ENCODE assay signal across 20 cellular contexts in genomic region chr20:1371830-1372539, GRCh38. TPM values are rescaled to one million over a fixed set of nuclear protein-coding genes. Genes with fewer than 3 reads are reported as not detected.
A peak's percentile ranks its signal among the peaks of the same experiment; 100 is the strongest.
DNase-seq lines count a peak whose midpoint lies in the region; FAIRE-seq and TF ChIP-seq lines count a peak whose summit lies in the region.
"Had no signal": no experiment of that assay in that cellular context is flagged by ENCODE, and none has a peak within 500 bp of the region (broad histone marks: within the 10 kb centered on the region; RNA-seq: fewer than 3 reads in every experiment).

No MANE protein-coding gene starts in this region.

- TF ChIP-seq CTCF in bronchial epithelial cell (IDR thresholded peaks at IDR 0.05; ENCODE audit: insufficient read depth, low read length, severe bottlenecking) (no peak), prostate gland (IDR thresholded peaks at IDR 0.05) (no peak)

- intact Hi-C loops in prostate gland (cut with DNase I): no loop called here

- H3K36me3 ChIP-seq in bronchial epithelial cell (ENCODE audit: control insufficient read depth, insufficient read depth, low read length) (peaks cover 14% of the 10 kb centered on the region), prostate gland (no peaks in the 10 kb centered on the region)

- no peaks in the 10 kb centered on the region for H3K27me3 Mint-ChIP-seq in T-helper 1 cell treated with Interleukin-12 subunit alpha and Interleukin-12 subunit beta and Interleukin-4 antibody, amounts not matched to agents 30 μg/mL and 1 μg/mL, for 36 hours (ENCODE audit: low read depth)
- H3K27me3 Mint-ChIP-seq: activated CD4-positive, alpha-beta T cell treated with anti-CD3 and anti-CD28 coated beads, Interleukin-2, amount 10 ng/mL, durations not matched to agents 7 days and 5 days; brain had no signal

- H3K27me3 ChIP-seq in bronchial epithelial cell (ENCODE audit: control insufficient read depth, insufficient read depth, low read length): no peaks in the 10 kb centered on the region
- no peaks in the 10 kb centered on the region for H3K27me3 ChIP-seq in prostate gland (replicated peaks; ENCODE audit: insufficient read depth)

- no peaks in the 10 kb centered on the region for H3K9me3 ChIP-seq in prostate gland
- H3K9me3 ChIP-seq: HAP-1 had no signal

- peaks cover 16% of the 10 kb centered on the region for H3K4me1 ChIP-seq in prostate gland (replicated peaks)
- H3K4me1 ChIP-seq: HAP-1 had no signal

- 56% methylated on average over 5 of the region's 5 CpGs for WGBS in prostate gland

- H3K4me1 Mint-ChIP-seq in T-helper 1 cell treated with Interleukin-12 subunit alpha and Interleukin-12 subunit beta and Interleukin-4 antibody, amounts not matched to agents 30 μg/mL and 1 μg/mL, for 36 hours (ENCODE audit: low read depth): peaks cover 53% of the 10 kb centered on the region

- TF ChIP-seq POLR2A in prostate gland (IDR thresholded peaks at IDR 0.05): no peak

- DNase-seq in T-helper 1 cell (no peak), LHCN-M2 (ENCODE audit: low read depth) (peak; percentile 34), bronchial epithelial cell (ENCODE audit: low read depth) (no peak), prostate gland (ENCODE audit: low spot score) (peak; percentile 70), UCSD-AML1 (lab: John Stamatoyannopoulos, UW; ENCODE audit: unreplicated experiment) (no peak), MV-4-11 (lab: John Stamatoyannopoulos, UW) (no peak), EL (no peak)
- DNase-seq: 8988T; activated CD4-positive, alpha-beta T cell treated with anti-CD3 and anti-CD28 coated beads, Interleukin-2, amount 10 ng/mL, durations not matched to agents 7 days and 5 days; C1 segment of cervical spinal cord; NCI-H1092 treated with DMSO at 0.1 percent for 48 hours; NK-92 treated with Interleukin-12 subunit alpha and Interleukin-12 subunit beta, amount 100 ng/mL, for 24 hours; stimulated activated naive CD4-positive, alpha-beta T cell; T1000 had no signal

- peak; percentile 7 for FAIRE-seq in bronchial epithelial cell (lab: Jason Lieb, UNC)
- FAIRE-seq: GM12878 had no signal

- H3K36me3 Mint-ChIP-seq in T-helper 1 cell treated with Interleukin-12 subunit alpha and Interleukin-12 subunit beta and Interleukin-4 antibody, amounts not matched to agents 30 μg/mL and 1 μg/mL, for 36 hours (ENCODE audit: low read depth): peaks cover 58% of the 10 kb centered on the region

- peak overlapping the region; percentile 59 for H3K27ac Mint-ChIP-seq in T-helper 1 cell treated with Interleukin-12 subunit alpha and Interleukin-12 subunit beta and Interleukin-4 antibody, amounts not matched to agents 30 μg/mL and 1 μg/mL, for 36 hours
- H3K27ac Mint-ChIP-seq: activated CD4-positive, alpha-beta T cell treated with anti-CD3 and anti-CD28 coated beads, Interleukin-2, amount 10 ng/mL, durations not matched to agents 7 days and 5 days had no signal

- no peak overlapping the region for H3K4me3 Mint-ChIP-seq in T-helper 1 cell treated with Interleukin-12 subunit alpha and Interleukin-12 subunit beta and Interleukin-4 antibody, amounts not matched to agents 30 μg/mL and 1 μg/mL, for 36 hours
- H3K4me3 Mint-ChIP-seq: activated CD4-positive, alpha-beta T cell treated with anti-CD3 and anti-CD28 coated beads, Interleukin-2, amount 10 ng/mL, durations not matched to agents 7 days and 5 days; brain had no signal

- H3K4me3 ChIP-seq in bronchial epithelial cell (ENCODE audit: low read depth, low read length) (no peak overlapping the region), prostate gland (no peak overlapping the region)
- H3K4me3 ChIP-seq: GM12878, HAP-1, lung, skin epidermis had no signal

- no peak overlapping the region for H3K27ac ChIP-seq in prostate gland

- no peaks in the 10 kb centered on the region for H3K9me3 Mint-ChIP-seq in T-helper 1 cell treated with Interleukin-12 subunit alpha and Interleukin-12 subunit beta and Interleukin-4 antibody, amounts not matched to agents 30 μg/mL and 1 μg/mL, for 36 hours
- H3K9me3 Mint-ChIP-seq: activated CD4-positive, alpha-beta T cell treated with anti-CD3 and anti-CD28 coated beads, Interleukin-2, amount 10 ng/mL, durations not matched to agents 7 days and 5 days had no signal

RNA-seq across cellular contexts. Expression of gene FKBP1A, which starts 20.9 kb away (rescaled TPM):
- total RNA-seq in LHCN-M2 (2014; rRNA removed) (130 and 131 TPM in 2 replicates), bronchial epithelial cell (46.9 and 69.3 TPM in 2 replicates), prostate gland (100 to 1,000 TPM; 103 to 161 TPM)
- polyA plus RNA-seq in LHCN-M2 (2012): 412 TPM

RNA-seq across cellular contexts. Expression of gene SDCBP2, which starts 43.0 kb away (rescaled TPM):
- total RNA-seq in LHCN-M2 (2014; rRNA removed) (1.5 and 2.9 TPM in 2 replicates), bronchial epithelial cell (96.4 and 176 TPM in 2 replicates), prostate gland (1 to 10 TPM; 4.0 to 7.3 TPM)
- 1.1 TPM for polyA plus RNA-seq in LHCN-M2 (2012)

Comparison
In these comparisons a context has a peak if more than half of its experiments do, and no peak if none do; other contexts are left out.
1. DNase-seq: peak in LHCN-M2 (single experiment) and prostate gland (single experiment); none in T-helper 1 cell (0 of 5), bronchial epithelial cell (single experiment), UCSD-AML1 (single experiment), MV-4-11 (single experiment) and EL (single experiment).
2. RNA of gene SDCBP2, which starts 43.0 kb away (total RNA-seq): 96.4 to 176 TPM in bronchial epithelial cell; 4.0 to 7.3 TPM in prostate gland and 1.5 to 2.9 TPM in LHCN-M2; every median in the first group is over 10 times any median in the second.